1 cellular context compared by ENCODE assay signal in genomic region chr11:64723907-64724862, GRCh38.
TF ChIP-seq lines count a peak whose summit lies in the region.

No MANE protein-coding gene starts in this region.

TF ChIP-seq in H1, 55 proteins besides CTCF, POLR2A, EP300 and RAD21:
- TF ChIP-seq TBP (IDR thresholded peaks at IDR 0.05; ENCODE audit: low read depth, low read length), result no peak
- no peak for TF ChIP-seq TEAD4 (IDR thresholded peaks at IDR 0.05; ENCODE audit: low read depth, low read length)
- no peak for TF ChIP-seq GABPA (IDR thresholded peaks at IDR 0.05; ENCODE audit: borderline replicate concordance, insufficient read depth, low read length)
